In genomic region chr2:227789803-227790202, GRCh38 we compare ENCODE assay signal across 29 cellular contexts. TPM values are rescaled to one million over a fixed set of nuclear protein-coding genes. Genes with fewer than 3 reads are reported as not detected.
A peak's percentile ranks its signal among the peaks of the same experiment; 100 is the strongest.
DNase-seq lines count a peak whose midpoint lies in the region; ATAC-seq, FAIRE-seq and TF ChIP-seq lines count a peak whose summit lies in the region.
"Had no signal": no experiment of that assay in that cellular context is flagged by ENCODE, and none has a peak within 500 bp of the region (broad histone marks: within the 10 kb centered on the region; RNA-seq: fewer than 3 reads in every experiment).

No MANE protein-coding gene starts in this region.

- DNase-seq in A549 (ENCODE audit: low read depth in 1 of 2, low spot score in 1 of 2): no peak
- peak; percentile 55 for DNase-seq in choroid plexus epithelial cell (ENCODE audit: low read depth)
- no peak for DNase-seq in GM12892 (ENCODE audit: insufficient read length)
- DNase-seq in stimulated activated CD4-positive, alpha-beta T cell treated with anti-CD3 and anti-CD28 coated beads, Interleukin-2, amount 100 ng/mL, for 24 hours: no peak
- DNase-seq in NCI-H2171 (lab: John Stamatoyannopoulos, UW): no peak
- DNase-seq: activated CD4-positive, alpha-beta T cell treated with anti-CD3 and anti-CD28 coated beads, Interleukin-2, amount 10 ng/mL, durations not matched to agents 24 days and 14 days; activated CD8-positive, alpha-beta memory T cell treated with anti-CD3 and anti-CD28 coated beads, Interleukin-2, amount 50 U/mL, for 48 hours; activated gamma-delta T cell; adrenal gland; GM23248; heart left ventricle; NCI-H1694 treated with DMSO at 0.1 percent for 48 hours; NCI-H446; retina; stimulated activated CD4-positive, alpha-beta T cell treated with anti-CD3 and anti-CD28 coated beads, Interleukin-12 subunit alpha, Interleukin-12 subunit beta, amount 100 ng/mL, for 4 hours had no signal

- TF ChIP-seq RAD21 in A549 (conservative IDR thresholded peaks at IDR 0.05 in 1 of 2, IDR thresholded peaks at IDR 0.05 in 1 of 2): no peak

- H3K4me1 ChIP-seq in A549: peaks cover 16% of the 10 kb centered on the region; the same call in 2 of the 3 replicates
- H3K4me1 ChIP-seq: adrenal gland, heart left ventricle had no signal

- ATAC-seq in A549: no peak
- ATAC-seq in GM19035 (IDR thresholded peaks at IDR 0.05; ENCODE audit: unreplicated experiment): peak; percentile 69
- ATAC-seq in HG03565 (IDR thresholded peaks at IDR 0.05; ENCODE audit: unreplicated experiment): peak; percentile 58
- no peak for ATAC-seq in HG03025 (IDR thresholded peaks at IDR 0.05; ENCODE audit: low FRiP score, unreplicated experiment)
- ATAC-seq: esophagus mucosa, heart left ventricle had no signal

- TF ChIP-seq POLR2A in A549 (IDR thresholded peaks at IDR 0.05; ENCODE audit: low read length): no peak
- TF ChIP-seq POLR2A in GM12892 (IDR thresholded peaks at IDR 0.05; ENCODE audit: low read depth, low read length): no peak

- CTCF ChIA-PET in A549 (lab: Yijun Ruan, JAX): interaction anchor here (0.6 to 0.9 kb wide), 3 partner anchors 15 to 111 kb away, joined by 3 to 4 read pairs (median 3); no protein-coding TSS in a partner anchor

- no peak for TF ChIP-seq EP300 in A549 (IDR thresholded peaks at IDR 0.05)

- 88% methylated on average over 4 of the region's 4 CpGs for WGBS in A549 (ENCODE audit: missing lambda C conversion rate)

- FAIRE-seq in A549 (lab: Jason Lieb, UNC) (no peak), GM12892 (lab: Jason Lieb, UNC) (no peak)
- FAIRE-seq: D721Med, G401.6, TTC549 had no signal

- no peak overlapping the region for H3K27ac ChIP-seq in A549
- H3K27ac ChIP-seq: adrenal gland, BLaER1, cardiac muscle cell, GM23248, heart left ventricle, HL-60, neutrophil, RWPE1 had no signal

- no peak for TF ChIP-seq CTCF in A549 (IDR thresholded peaks at IDR 0.05)
- no peak for TF ChIP-seq CTCF in choroid plexus epithelial cell (conservative IDR thresholded peaks at IDR 0.05; ENCODE audit: low read depth, low read length)

- H3K9me3 ChIP-seq in A549: no peaks in the 10 kb centered on the region
- H3K9me3 ChIP-seq: adrenal gland, BLaER1, heart left ventricle, neutrophil had no signal

- POLR2A ChIA-PET in A549 (lab: Yijun Ruan, JAX): no interaction called here

- H3K4me3 ChIP-seq in A549: no peak overlapping the region
- H3K4me3 ChIP-seq in choroid plexus epithelial cell (ENCODE audit: low read depth, low read length): no peak overlapping the region
- H3K4me3 ChIP-seq: adrenal gland, BLaER1, cardiac muscle cell, GM23248, heart left ventricle had no signal

- H3K4me2 ChIP-seq in A549: no peak overlapping the region
- H3K4me2 ChIP-seq: BLaER1 had no signal

TF ChIP-seq in A549, 52 proteins besides CTCF, POLR2A, EP300 and RAD21:
- no peak for TF ChIP-seq ZFP36 (IDR thresholded peaks at IDR 0.05; ENCODE audit: borderline replicate concordance, partially characterized antibody)
- no peak for TF ChIP-seq FOSL2 (IDR thresholded peaks at IDR 0.05)
- peak; percentile 28; the same call in 1 of the 2 replicates for TF ChIP-seq FOSL2 (CRISPR knock-in tag; IDR thresholded peaks at IDR 0.05)
- no peak for TF ChIP-seq HOXA7 (CRISPR knock-in tag; IDR thresholded peaks at IDR 0.05)

RNA-seq across cellular contexts. Expression of gene CCL20, which starts 23.8 kb away (rescaled TPM):
- polyA plus RNA-seq in A549 (2011; rRNA removed): 3.4 and 6.5 TPM in 2 replicates
- 0.57 and 1.3 TPM in 2 replicates for polyA plus RNA-seq in A549 (2012; cell fraction: cytosol; rRNA removed)
- 0.18 and 0.47 TPM in 2 replicates for polyA plus RNA-seq in A549 (2012; cell fraction: nucleus; rRNA removed)
- polyA plus RNA-seq in A549 (2017; fragmentation: RNase III; extraction: RNeasy Plus Mini Kit Qiagen cat#74134 plus additional on column Dnase treatment): 0.43 to 1.1 TPM (median 0.45 TPM) in 3 replicates
- 1.8 and 2.7 TPM in 2 replicates for polyA minus RNA-seq in A549 (2011; rRNA and poly(A)+ RNA removed)
- polyA plus RNA-seq in GM12892 (2012; ENCODE audit: missing spikeins): 6.3 TPM
- polyA plus RNA-seq: GM23248 had no signal

RNA-seq across cellular contexts. Expression of gene SCYGR8, which starts 44.1 kb away (rescaled TPM):
- polyA plus RNA-seq in A549 (2011; rRNA removed) (not detected in 2 replicates), A549 (2017; fragmentation: RNase III; extraction: RNeasy Plus Mini Kit Qiagen cat#74134 plus additional on column Dnase treatment) (not detected in 3 replicates)
- not detected in 2 replicates for polyA plus RNA-seq in A549 (2012; cell fraction: cytosol; rRNA removed)
- polyA plus RNA-seq in A549 (2012; cell fraction: nucleus; rRNA removed): not detected in 2 replicates
- polyA minus RNA-seq in A549 (2011; rRNA and poly(A)+ RNA removed): not detected in 2 replicates
- not detected for polyA plus RNA-seq in GM12892 (2012; ENCODE audit: missing spikeins)
- polyA plus RNA-seq: adrenal gland, cardiac muscle cell, GM23248, heart left ventricle, liver, urinary bladder had no signal

Comparison
In these comparisons a context has a peak if more than half of its experiments do, and no peak if none do; other contexts are left out.
1. ATAC-seq: peak in GM19035 (single experiment) and HG03565 (single experiment); none in A549 (0 of 2) and HG03025 (single experiment).